Comparison of ENCODE assay signal across 16 cellular contexts in the genomic region with DNA sequence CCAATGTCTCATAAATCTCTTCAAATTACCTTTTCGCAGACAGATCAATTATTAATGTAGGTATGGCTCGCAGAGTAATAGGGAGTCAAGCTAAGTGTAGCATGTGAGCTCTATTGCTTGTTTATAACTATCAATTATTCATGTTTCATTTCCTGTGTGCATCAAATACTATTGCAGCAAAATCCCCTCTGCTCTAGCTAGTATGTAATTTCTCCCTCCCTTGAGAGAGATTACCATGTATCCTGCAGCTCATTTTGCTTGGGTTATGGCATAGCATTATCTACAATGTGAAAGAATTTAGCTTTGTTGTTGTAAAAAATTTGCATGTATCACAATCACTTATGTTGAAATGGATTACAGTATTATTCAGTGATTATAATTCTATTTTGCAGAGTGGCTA.
DNase-seq lines count a peak whose midpoint lies in the region; TF ChIP-seq lines count a peak whose summit lies in the region.
"Had no signal": no experiment of that assay in that cellular context is flagged by ENCODE, and none has a peak within 500 bp of the region (broad histone marks: within the 10 kb centered on the region; RNA-seq: fewer than 3 reads in every experiment).

No MANE protein-coding gene starts in this region.

- DNase-seq in A673 (ENCODE audit: low spot score) = peak; percentile 77
- peak; percentile 27 for DNase-seq in COR-L47 (lab: John Stamatoyannopoulos, UW)
- peak; percentile 73 for DNase-seq in SK-N-MC (ENCODE audit: low read depth, low spot score)
- DNase-seq in activated T-cell treated with anti-CD3 and anti-CD28 coated beads, Interleukin-2, amount 50 U/mL, for 48 hours = no peak
- no peak for DNase-seq in middle frontal gyrus (ENCODE audit: extremely low spot score, low spot score)
- DNase-seq in NAMALWA (ENCODE audit: low spot score) = no peak
- DNase-seq: 8988T; AML-193; Caco-2; Calu3; CD4-positive, alpha-beta memory T cell; CD8-positive, alpha-beta memory T cell; DMS79 treated with DMSO at 0.1 percent for 48 hours; GF-D8 had no signal

- no peak overlapping the region for H3K4me3 ChIP-seq in A673 (ENCODE audit: low read depth, low read length, poor library complexity, severe bottlenecking)
- H3K4me3 ChIP-seq in SK-N-MC = 0 out of 2 replicates have a peak overlapping the region, but pooled peaks have one; percentile 20
- H3K4me3 ChIP-seq: BLaER1 treated with 17β-estradiol and CSF1 and Interleukin-3, amounts not matched to agents 10 nM and 100 nM had no signal

- peaks cover 25% of the 10 kb centered on the region for H3K4me1 ChIP-seq in A673 (ENCODE audit: insufficient read depth, low read length, poor library complexity, severe bottlenecking)
- H3K4me1 ChIP-seq: Caco-2 had no signal

- POLR2A ChIA-PET in A673 (lab: Charles Lee; ENCODE audit: low non-redundant PET) = no interaction called here

- H3K27ac ChIP-seq in A673 (ENCODE audit: low read depth, low read length, poor library complexity, severe bottlenecking) (no peak overlapping the region), SK-N-MC (peak overlapping the region; percentile 55; the same call in 1 of the 2 replicates)
- H3K27ac ChIP-seq: BLaER1 treated with 17β-estradiol and CSF1 and Interleukin-3, amounts not matched to agents 10 nM and 100 nM; C4-2B had no signal

- H3K36me3 ChIP-seq in A673 (ENCODE audit: insufficient read depth, low read length, poor library complexity, severe bottlenecking) (no peaks in the 10 kb centered on the region), SK-N-MC (ENCODE audit: insufficient read depth, low read length) (no peaks in the 10 kb centered on the region)
- H3K36me3 ChIP-seq: BLaER1 treated with 17β-estradiol and CSF1 and Interleukin-3, amounts not matched to agents 10 nM and 100 nM had no signal

- no peaks in the 10 kb centered on the region for H3K27me3 ChIP-seq in A673 (replicated peaks; ENCODE audit: insufficient read depth, low read depth, low read length, poor library complexity)
- H3K27me3 ChIP-seq: BLaER1 treated with 17β-estradiol and CSF1 and Interleukin-3, amounts not matched to agents 10 nM and 100 nM had no signal

- no peaks in the 10 kb centered on the region for H3K9me3 ChIP-seq in A673 (ENCODE audit: low read depth, low read length, poor library complexity, severe bottlenecking)
- H3K9me3 ChIP-seq in SK-N-MC (ENCODE audit: low read depth, low read length) = no peaks in the 10 kb centered on the region
- H3K9me3 ChIP-seq: BLaER1 treated with 17β-estradiol and CSF1 and Interleukin-3, amounts not matched to agents 10 nM and 100 nM; Caco-2 had no signal

- no peak for TF ChIP-seq CTCF in A673 (conservative IDR thresholded peaks at IDR 0.05; ENCODE audit: low read depth, low read length)

- no TSS peak for BruUV-seq in A673 (replicated peaks; lab: Mats Ljungman, UMichigan)

- intact Hi-C loops in A673 (cut with micrococcal nuclease; ENCODE audit: unreplicated experiment) = no loop called here

- CTCF ChIA-PET in A673 (lab: Charles Lee) = interaction anchor here (1.1 kb wide), 1 partner anchor 226 kb away, joined by 3 read pairs; no protein-coding TSS in a partner anchor

- no peak overlapping the region for H3K9ac ChIP-seq in SK-N-MC (ENCODE audit: insufficient read length)
- H3K9ac ChIP-seq: BLaER1 treated with 17β-estradiol and CSF1 and Interleukin-3, amounts not matched to agents 10 nM and 100 nM had no signal

Comparison
In these comparisons a context has a peak if more than half of its experiments do, and no peak if none do; other contexts are left out.
1. DNase-seq: peak in A673 (single experiment), COR-L47 (single experiment) and SK-N-MC (single experiment); none in activated T-cell treated with anti-CD3 and anti-CD28 coated beads, Interleukin-2, amount 50 U/mL, for 48 hours (0 of 2), middle frontal gyrus (single experiment) and NAMALWA (single experiment).